ENCODE assay signal across 23 cellular contexts in the genomic region with DNA sequence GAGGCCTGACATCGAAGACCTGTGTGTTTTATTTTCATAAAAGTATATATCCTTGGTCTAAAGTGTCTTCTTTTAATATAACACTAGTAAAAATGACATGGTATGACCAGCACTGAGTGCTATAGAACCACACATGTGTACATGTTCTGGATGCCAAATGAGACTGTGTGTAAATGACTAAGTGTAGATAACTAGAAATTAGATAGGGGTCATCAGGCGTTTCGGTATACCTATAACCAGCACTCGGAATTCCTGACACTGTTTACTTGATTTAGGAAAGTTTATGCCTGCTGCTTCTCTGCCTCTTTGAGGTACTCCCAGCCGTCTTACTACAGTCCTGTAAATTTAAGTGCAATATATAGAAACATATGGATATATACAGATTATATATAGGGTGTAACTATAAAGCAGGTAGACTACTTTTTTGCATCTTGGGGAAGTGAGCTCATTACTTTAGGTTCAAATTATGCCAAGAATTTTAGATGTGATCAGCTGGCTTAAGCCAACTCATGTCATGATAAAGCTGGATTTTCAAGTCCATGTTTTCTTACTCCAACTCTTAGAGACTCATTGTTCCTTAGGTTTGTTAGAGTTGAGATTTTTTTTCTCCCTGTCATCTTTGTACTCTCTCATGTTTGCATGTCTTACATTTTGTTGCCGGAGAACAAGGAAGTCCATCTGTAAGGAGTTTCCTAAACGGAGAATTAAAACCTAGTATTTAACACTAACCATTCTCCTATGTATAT.
"Had no signal": no experiment of that assay in that cellular context is flagged by ENCODE, and none has a peak within 500 bp of the region (broad histone marks: within the 10 kb centered on the region; RNA-seq: fewer than 3 reads in every experiment).

No MANE protein-coding gene starts in this region.

- H3K9me3 Mint-ChIP-seq: activated B cell treated with CpG ODN at 0.5 μM for 24 hours; activated CD4-positive, alpha-beta T cell treated with anti-CD3 and anti-CD28 coated beads, Interleukin-2, amount 10 ng/mL, durations not matched to agents 24 days and 14 days; activated naive CD4-positive, alpha-beta T cell treated with anti-CD3 and anti-CD28 coated beads, Interleukin-2, amount 50 U/mL, for 24 hours; activated T-cell treated with anti-CD3 and anti-CD28 coated beads, Interleukin-2, amount 50 U/mL, for 24 hours; activated T-helper 1 cell treated with anti-CD3 and anti-CD28 coated beads, Interleukin-12 subunit alpha, Interleukin-12 subunit beta, Interleukin-2, Interleukin-4 antibody, amounts not matched to agents 30 ng/mL and 10 ng/mL and 1 ng/mL, durations not matched to agents 14 hours and 24 hours and 36 hours had no signal

- H3K27ac Mint-ChIP-seq: activated B cell treated with CpG ODN at 0.5 μM for 24 hours; activated CD4-positive, alpha-beta T cell treated with anti-CD3 and anti-CD28 coated beads, Interleukin-2, amount 10 ng/mL, durations not matched to agents 24 days and 14 days; activated CD8-positive, alpha-beta memory T cell treated with anti-CD3 and anti-CD28 coated beads, Interleukin-2, amount 10 ng/mL, durations not matched to agents 7 days and 5 days; activated naive CD4-positive, alpha-beta T cell treated with anti-CD3 and anti-CD28 coated beads, Interleukin-2, amount 50 U/mL, for 24 hours; activated T-cell treated with anti-CD3 and anti-CD28 coated beads, Interleukin-2, amount 50 U/mL, for 24 hours; activated T-helper 1 cell treated with anti-CD3 and anti-CD28 coated beads, Interleukin-12 subunit alpha, Interleukin-12 subunit beta, Interleukin-2, Interleukin-4 antibody, amounts not matched to agents 30 ng/mL and 10 ng/mL and 1 ng/mL, durations not matched to agents 14 hours and 24 hours and 36 hours; T-helper 17 cell had no signal

- DNase-seq: activated B cell treated with CpG ODN at 0.5 μM for 24 hours; activated CD4-positive, alpha-beta T cell treated with anti-CD3 and anti-CD28 coated beads for 1 hour; activated CD4-positive, alpha-beta T cell treated with anti-CD3 and anti-CD28 coated beads, Interleukin-2, amount 10 ng/mL, durations not matched to agents 24 days and 14 days; activated CD4-positive, alpha-beta T cell treated with anti-CD3 and anti-CD28 coated beads, Interleukin-2, amount 50 U/mL, for 48 hours; activated CD8-positive, alpha-beta memory T cell treated with anti-CD3 and anti-CD28 coated beads, Interleukin-2, amount 10 ng/mL, durations not matched to agents 7 days and 5 days; activated effector memory CD4-positive, alpha-beta T cell treated with Interleukin-2 at 50 U/mL for 16 hours; activated naive CD4-positive, alpha-beta T cell; activated T-cell treated with anti-CD3 and anti-CD28 coated beads, Interleukin-2, amount 50 U/mL, for 24 hours; amygdala; cerebellar nuclear complex; NCI-H1436; NCI-H1694 treated with DMSO at 0.1 percent for 48 hours; NCI-H2029 treated with DMSO at 0.1 percent for 48 hours; NCI-H345; NCI-H510A; NCI-H526 treated with DMSO at 0.1 percent for 48 hours; PC-3; SIG-M5; T-helper 17 cell; T-helper 9 cell had no signal

- H3K4me1 Mint-ChIP-seq: activated B cell treated with CpG ODN at 0.5 μM for 24 hours had no signal

- H3K27me3 Mint-ChIP-seq: activated B cell treated with CpG ODN at 0.5 μM for 24 hours; activated CD4-positive, alpha-beta T cell treated with anti-CD3 and anti-CD28 coated beads, Interleukin-2, amount 10 ng/mL, durations not matched to agents 24 days and 14 days; activated CD8-positive, alpha-beta memory T cell treated with anti-CD3 and anti-CD28 coated beads, Interleukin-2, amount 10 ng/mL, durations not matched to agents 7 days and 5 days; activated naive CD4-positive, alpha-beta T cell treated with anti-CD3 and anti-CD28 coated beads, Interleukin-2, amount 50 U/mL, for 24 hours; activated T-cell treated with anti-CD3 and anti-CD28 coated beads, Interleukin-2, amount 50 U/mL, for 24 hours; T-helper 17 cell had no signal

- H3K4me3 Mint-ChIP-seq: activated B cell treated with CpG ODN at 0.5 μM for 24 hours; activated CD4-positive, alpha-beta T cell treated with anti-CD3 and anti-CD28 coated beads, Interleukin-2, amount 10 ng/mL, durations not matched to agents 24 days and 14 days; activated CD8-positive, alpha-beta memory T cell treated with anti-CD3 and anti-CD28 coated beads, Interleukin-2, amount 10 ng/mL, durations not matched to agents 7 days and 5 days; activated naive CD4-positive, alpha-beta T cell treated with anti-CD3 and anti-CD28 coated beads, Interleukin-2, amount 50 U/mL, for 24 hours; activated T-cell treated with anti-CD3 and anti-CD28 coated beads, Interleukin-2, amount 50 U/mL, for 24 hours; activated T-helper 1 cell treated with anti-CD3 and anti-CD28 coated beads, Interleukin-12 subunit alpha, Interleukin-12 subunit beta, Interleukin-2, Interleukin-4 antibody, amounts not matched to agents 30 ng/mL and 10 ng/mL and 1 ng/mL, durations not matched to agents 14 hours and 24 hours and 36 hours; T-helper 17 cell had no signal

- H3K4me2 ChIP-seq: KMS-11 had no signal

- H3K9ac ChIP-seq: KMS-11 had no signal

- H3K27ac ChIP-seq: KMS-11 had no signal

- ATAC-seq: activated CD8-positive, alpha-beta memory T cell treated with anti-CD3 and anti-CD28 coated beads, Interleukin-2, amount 10 ng/mL, durations not matched to agents 7 days and 5 days; PC-3; T-helper 17 cell had no signal
